ENCODE assay signal across 21 cellular contexts in the genomic region with DNA sequence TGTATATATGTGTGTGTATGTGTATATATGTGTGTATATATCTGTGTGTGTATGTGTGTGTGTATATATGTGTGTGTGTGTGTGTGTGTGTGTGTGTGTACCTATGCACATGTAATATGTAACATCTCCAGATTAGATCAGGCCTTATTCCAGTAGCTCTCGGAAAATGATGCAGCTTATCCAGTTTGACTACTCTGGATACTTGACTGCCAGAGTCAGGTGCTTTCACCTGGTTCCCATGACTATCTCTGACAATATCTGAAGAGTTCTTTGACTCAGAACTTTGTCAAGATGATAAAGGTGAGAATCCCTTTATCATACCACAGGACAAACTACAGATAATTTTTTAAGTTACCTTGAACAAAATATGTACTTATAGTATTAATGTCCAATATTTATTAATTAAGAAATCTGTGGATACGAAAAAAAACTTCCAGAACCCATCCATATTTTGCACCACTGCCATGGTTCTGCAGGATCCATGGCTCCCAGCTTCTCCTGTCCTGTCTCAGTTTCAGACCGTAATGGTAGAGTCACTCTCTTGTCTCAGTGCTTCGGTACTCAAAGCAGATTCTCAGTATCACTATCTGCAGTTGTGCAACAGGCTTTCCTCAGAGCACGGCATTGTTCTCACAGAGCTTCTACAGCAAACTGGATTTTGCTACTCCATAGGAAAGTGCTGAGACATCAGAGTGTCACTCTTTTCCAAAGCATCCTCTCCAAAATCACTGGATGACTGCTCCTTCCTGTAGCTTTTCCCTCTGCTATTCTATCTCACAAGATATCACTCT.
DNase-seq lines count a peak whose midpoint lies in the region; ATAC-seq and TF ChIP-seq lines count a peak whose summit lies in the region.
"Had no signal": no experiment of that assay in that cellular context is flagged by ENCODE, and none has a peak within 500 bp of the region (broad histone marks: within the 10 kb centered on the region; RNA-seq: fewer than 3 reads in every experiment).

No MANE protein-coding gene starts in this region.

- no CpG with 5 or more reads among the region's 5 CpGs for WGBS in trophoblast cell (ENCODE audit: extremely low coverage, insufficient coverage, insufficient read length)

- H3K4me3 ChIP-seq in MM.1S (ENCODE audit: low read length) (no peak overlapping the region), trophoblast cell (ENCODE audit: low read depth, low read length) (no peak overlapping the region), BE2C (ENCODE audit: low read depth, low read length) (no peak overlapping the region)
- H3K4me3 ChIP-seq: MG63, SJCRH30 had no signal

- H4K8ac ChIP-seq in trophoblast cell (ENCODE audit: low read depth, low read length) = no peak overlapping the region

- H3K27ac ChIP-seq in MM.1S (ENCODE audit: low read length) (no peak overlapping the region), trophoblast cell (ENCODE audit: low read depth, low read length) (no peak overlapping the region)
- H3K27ac ChIP-seq: SJCRH30 had no signal

- H2BK12ac ChIP-seq in trophoblast cell (ENCODE audit: low read length) = no peak overlapping the region

- peak; percentile 48 for ATAC-seq in esophagus mucosa

- H3K4me2 ChIP-seq in MM.1S (ENCODE audit: low read depth, low read length) = peak overlapping the region; percentile 56
- no peak overlapping the region for H3K4me2 ChIP-seq in trophoblast cell (ENCODE audit: low read length)

- peak; percentile 81 for DNase-seq in DMS53 (lab: John Stamatoyannopoulos, UW)
- DNase-seq in MM.1S = no peak
- DNase-seq in trophoblast cell = peak; percentile 59 to 91
- DNase-seq in BE2C = no peak
- no peak for DNase-seq in GM19240 (ENCODE audit: insufficient read length, low spot score)
- no peak for DNase-seq in mucosa of gallbladder (ENCODE audit: low spot score)
- no peak for DNase-seq in DMS 273 treated with DMSO at 0.1 percent for 48 hours (lab: John Stamatoyannopoulos, UW)
- DNase-seq: CD4-positive, CD25-positive, alpha-beta regulatory T cell; COR-L47; H7; Kasumi-1; MG63; NCI-H1092; NCI-H1436; NCI-H187 treated with DMSO at 0.1 percent for 48 hours; NCI-H226; NCI-H510A treated with DMSO at 0.1 percent for 48 hours; NCI-H748 treated with DMSO at 0.1 percent for 48 hours; NK-92 treated with Interleukin-12 subunit alpha and Interleukin-12 subunit beta, amount 100 ng/mL, for 24 hours; SJCRH30 had no signal

- no peaks in the 10 kb centered on the region for H3K79me2 ChIP-seq in MM.1S (ENCODE audit: low read length)
- H3K79me2 ChIP-seq in trophoblast cell (ENCODE audit: control insufficient read depth, insufficient read depth, low read length, poor library complexity) = no peaks in the 10 kb centered on the region

- H3F3A ChIP-seq in MM.1S (ENCODE audit: insufficient read depth, low read length) = peaks cover 4% of the 10 kb centered on the region; the same call in 1 of the 2 replicates

- H3K79me1 ChIP-seq in trophoblast cell (ENCODE audit: low read length) = no peaks in the 10 kb centered on the region

- no peak overlapping the region for H3K23ac ChIP-seq in trophoblast cell (ENCODE audit: low read length)

- H2BK5ac ChIP-seq in trophoblast cell (ENCODE audit: low read depth, low read length, poor library complexity) = no peak overlapping the region

- H3K9ac ChIP-seq in MM.1S (ENCODE audit: low read length) (no peak overlapping the region), trophoblast cell (ENCODE audit: low read length) (no peak overlapping the region)

- no peak overlapping the region for H3K14ac ChIP-seq in trophoblast cell (ENCODE audit: low read length)

- TF ChIP-seq CTCF in MM.1S (IDR thresholded peaks at IDR 0.05; ENCODE audit: low read length) (no peak), BE2C (IDR thresholded peaks at IDR 0.05; ENCODE audit: low read depth, low read length) (no peak)

- no peaks in the 10 kb centered on the region for H3K9me2 ChIP-seq in MM.1S (replicated peaks; ENCODE audit: insufficient read depth, low read length)

- H3K9me3 ChIP-seq in MM.1S (replicated peaks; ENCODE audit: insufficient read depth, low read length) = no peaks in the 10 kb centered on the region
- H3K9me3 ChIP-seq in trophoblast cell (ENCODE audit: insufficient read depth, low read depth, low read length) = no peaks in the 10 kb centered on the region
- H3K9me3 ChIP-seq in BE2C = no peaks in the 10 kb centered on the region
- H3K9me3 ChIP-seq: MG63, SJCRH30 had no signal

- no peak overlapping the region for H4K91ac ChIP-seq in trophoblast cell (ENCODE audit: low read depth, low read length)

- H2AFZ ChIP-seq in MM.1S (ENCODE audit: low read length) (no peak overlapping the region), trophoblast cell (ENCODE audit: insufficient read depth, low read length, poor library complexity) (no peak overlapping the region)

- no peak overlapping the region for H2AK5ac ChIP-seq in trophoblast cell (ENCODE audit: low read length)

- H3K27me3 ChIP-seq in MM.1S (replicated peaks; ENCODE audit: insufficient read depth, low read length) (no peaks in the 10 kb centered on the region), trophoblast cell (ENCODE audit: insufficient read depth, low read length) (no peaks in the 10 kb centered on the region), BE2C (no peaks in the 10 kb centered on the region; the same call in 1 of the 2 replicates)
- H3K27me3 ChIP-seq: MG63, SJCRH30 had no signal

- no peaks in the 10 kb centered on the region for H4K20me1 ChIP-seq in MM.1S (ENCODE audit: insufficient read depth, low read length)

- H2BK120ac ChIP-seq in trophoblast cell (ENCODE audit: insufficient read depth, low read length, poor library complexity) = no peak overlapping the region

- no peak overlapping the region for H3K4ac ChIP-seq in trophoblast cell (ENCODE audit: low read depth, low read length)

- H3K4me1 ChIP-seq in MM.1S (ENCODE audit: low read length) = peaks cover 25% of the 10 kb centered on the region
- no peaks in the 10 kb centered on the region for H3K4me1 ChIP-seq in trophoblast cell (ENCODE audit: control insufficient read depth in 1 of 2, insufficient read depth in 2 of 2, low read length in 2 of 2)
- H3K4me1 ChIP-seq in BE2C = no peaks in the 10 kb centered on the region
- H3K4me1 ChIP-seq: SJCRH30 had no signal

- no peak overlapping the region for H4K12ac ChIP-seq in trophoblast cell (ENCODE audit: low read depth, low read length)

- H3K18ac ChIP-seq in trophoblast cell (ENCODE audit: low read length) = no peak overlapping the region

- H3K36me3 ChIP-seq in MM.1S (replicated peaks; ENCODE audit: insufficient read depth, low read length) (no peaks in the 10 kb centered on the region), trophoblast cell (ENCODE audit: control insufficient read depth in 1 of 2, insufficient read depth in 2 of 2, low read length in 2 of 2) (no peaks in the 10 kb centered on the region), BE2C (no peaks in the 10 kb centered on the region)
- H3K36me3 ChIP-seq: MG63, SJCRH30 had no signal

Comparison
In these comparisons a context has a peak if more than half of its experiments do, and no peak if none do; other contexts are left out.
1. DNase-seq: peak in DMS53 (single experiment) and trophoblast cell (2 of 2); none in MM.1S (single experiment), BE2C (single experiment), GM19240 (single experiment), mucosa of gallbladder (single experiment) and DMS 273 treated with DMSO at 0.1 percent for 48 hours (single experiment).